Comparison of ENCODE assay signal across 29 cellular contexts in genomic region chr19:21758296-21758695, GRCh38.
"Had no signal": no experiment of that assay in that cellular context is flagged by ENCODE, and none has a peak within 500 bp of the region (broad histone marks: within the 10 kb centered on the region; RNA-seq: fewer than 3 reads in every experiment).

No MANE protein-coding gene starts in this region.

- DNase-seq: activated CD4-positive, alpha-beta T cell treated with anti-CD3 and anti-CD28 coated beads for 1 hour; activated CD8-positive, alpha-beta memory T cell treated with anti-CD3 and anti-CD28 coated beads, Interleukin-2, amount 10 ng/mL, durations not matched to agents 7 days and 5 days; activated CD8-positive, alpha-beta T cell treated with anti-CD3 and anti-CD28 coated beads, Interleukin-2, amount 10 ng/mL, durations not matched to agents 7 days and 5 days; activated effector memory CD4-positive, alpha-beta T cell treated with anti-CD3 and anti-CD28 coated beads, Interleukin-2, amount 50 U/mL, for 16 hours; activated naive CD4-positive, alpha-beta T cell treated with anti-CD3 and anti-CD28 coated beads, Interleukin-2, amount 10 ng/mL, durations not matched to agents 7 days and 5 days; activated T-cell treated with anti-CD3 and anti-CD28 coated beads for 4 hours; activated T-cell treated with anti-CD3 and anti-CD28 coated beads, Interleukin-2, amount 50 U/mL, for 72 hours; amniotic stem cell; brain microvascular endothelial cell; cortex of kidney; esophagus squamous epithelium; kidney glomerular epithelial cell; lower lobe of right lung; mesenchymal stem cell; natural killer cell; occipital lobe; stimulated activated CD4-positive, alpha-beta T cell treated with anti-CD3 and anti-CD28 coated beads, Interleukin-1b, Interleukin-23, amount 100 ng/mL, for 48 hours; stimulated activated naive CD4-positive, alpha-beta T cell; T-helper 17 cell; T1000; tibial artery; upper lobe of right lung had no signal

- H3K9ac ChIP-seq: neural progenitor cell, parathyroid adenoma had no signal

- H3K9me3 ChIP-seq: right atrium auricular region, suprapubic skin, tibial artery, upper lobe of right lung had no signal

- H3K27me3 ChIP-seq: brain microvascular endothelial cell, esophagus squamous epithelium, neural progenitor cell, right atrium auricular region, suprapubic skin, tibial artery, upper lobe of right lung had no signal

- H3K4me2 ChIP-seq: neural progenitor cell, smooth muscle cell had no signal

- H3K4me3 ChIP-seq: esophagus squamous epithelium, lower lobe of right lung, neural progenitor cell, right atrium auricular region, smooth muscle cell, suprapubic skin, tibial artery, upper lobe of right lung had no signal

- H3K4me1 ChIP-seq: esophagus squamous epithelium, lower lobe of right lung, neural progenitor cell, parathyroid adenoma, right atrium auricular region, suprapubic skin, tibial artery, upper lobe of right lung had no signal

- H3K27ac Mint-ChIP-seq: activated CD8-positive, alpha-beta memory T cell treated with anti-CD3 and anti-CD28 coated beads, Interleukin-2, amount 10 ng/mL, durations not matched to agents 7 days and 5 days; activated CD8-positive, alpha-beta T cell treated with anti-CD3 and anti-CD28 coated beads, Interleukin-2, amount 10 ng/mL, durations not matched to agents 7 days and 5 days; activated naive CD4-positive, alpha-beta T cell treated with anti-CD3 and anti-CD28 coated beads, Interleukin-2, amount 10 ng/mL, durations not matched to agents 7 days and 5 days; activated T-cell treated with anti-CD3 and anti-CD28 coated beads, Interleukin-2, amount 50 U/mL, for 72 hours; natural killer cell; neural progenitor cell; T-helper 17 cell; WTC11 had no signal

- H2AFZ ChIP-seq: neural progenitor cell, parathyroid adenoma had no signal

- H3K27ac ChIP-seq: brain microvascular endothelial cell, esophagus squamous epithelium, lower lobe of right lung, neural progenitor cell, parathyroid adenoma, right atrium auricular region, suprapubic skin, tibial artery, upper lobe of right lung had no signal

- H3K4me1 Mint-ChIP-seq: activated CD8-positive, alpha-beta memory T cell treated with anti-CD3 and anti-CD28 coated beads, Interleukin-2, amount 10 ng/mL, durations not matched to agents 7 days and 5 days; activated naive CD4-positive, alpha-beta T cell treated with anti-CD3 and anti-CD28 coated beads, Interleukin-2, amount 10 ng/mL, durations not matched to agents 7 days and 5 days; neural progenitor cell; WTC11 had no signal

- H3K4me3 Mint-ChIP-seq: activated CD8-positive, alpha-beta memory T cell treated with anti-CD3 and anti-CD28 coated beads, Interleukin-2, amount 10 ng/mL, durations not matched to agents 7 days and 5 days; activated CD8-positive, alpha-beta T cell treated with anti-CD3 and anti-CD28 coated beads, Interleukin-2, amount 10 ng/mL, durations not matched to agents 7 days and 5 days; activated naive CD4-positive, alpha-beta T cell treated with anti-CD3 and anti-CD28 coated beads, Interleukin-2, amount 10 ng/mL, durations not matched to agents 7 days and 5 days; activated T-cell treated with anti-CD3 and anti-CD28 coated beads, Interleukin-2, amount 50 U/mL, for 72 hours; natural killer cell; neural progenitor cell; T-helper 17 cell; WTC11 had no signal

- ATAC-seq: activated CD8-positive, alpha-beta memory T cell treated with anti-CD3 and anti-CD28 coated beads, Interleukin-2, amount 10 ng/mL, durations not matched to agents 7 days and 5 days; activated CD8-positive, alpha-beta T cell treated with anti-CD3 and anti-CD28 coated beads, Interleukin-2, amount 10 ng/mL, durations not matched to agents 7 days and 5 days; activated T-cell treated with anti-CD3 and anti-CD28 coated beads, Interleukin-2, amount 50 U/mL, for 72 hours; left lobe of liver; lower lobe of right lung; natural killer cell; T-helper 17 cell; upper lobe of right lung; WTC11 had no signal

- H3K27me3 Mint-ChIP-seq: activated CD8-positive, alpha-beta memory T cell treated with anti-CD3 and anti-CD28 coated beads, Interleukin-2, amount 10 ng/mL, durations not matched to agents 7 days and 5 days; activated naive CD4-positive, alpha-beta T cell treated with anti-CD3 and anti-CD28 coated beads, Interleukin-2, amount 10 ng/mL, durations not matched to agents 7 days and 5 days; T-helper 17 cell had no signal
